In genomic region chr16:15521758-15522509, GRCh38 we compare ENCODE assay signal across 18 cellular contexts.
DNase-seq lines count a peak whose midpoint lies in the region; ATAC-seq, FAIRE-seq and TF ChIP-seq lines count a peak whose summit lies in the region.
"Had no signal": no experiment of that assay in that cellular context is flagged by ENCODE, and none has a peak within 500 bp of the region (broad histone marks: within the 10 kb centered on the region; RNA-seq: fewer than 3 reads in every experiment).

No MANE protein-coding gene starts in this region.

- intact Hi-C loops in endothelial cell of umbilical vein (cut with micrococcal nuclease) (loop anchor here (5.0 kb wide), 1 partner anchor 120 kb away; the partner anchor contains the start of gene MARF1), transverse colon (cut with DNase I; ENCODE audit: low total_unique reads) (no loop called here)

- H4K20me1 ChIP-seq in endothelial cell of umbilical vein (replicated peaks; ENCODE audit: control insufficient read depth, extremely low read depth, insufficient read depth, low read length): no peaks in the 10 kb centered on the region

- H3K36me3 Mint-ChIP-seq in T-helper 2 cell treated with Interferon-gamma antibody and Interleukin-4, amounts not matched to agents 5 μg/mL and 100 μg/mL, for 36 hours (ENCODE audit: low read depth): no peaks in the 10 kb centered on the region
- H3K36me3 Mint-ChIP-seq: naive B cell had no signal

- peak overlapping the region; percentile 60 for H3K27ac Mint-ChIP-seq in T-helper 2 cell treated with Interferon-gamma antibody and Interleukin-4, amounts not matched to agents 5 μg/mL and 100 μg/mL, for 36 hours

- no peaks in the 10 kb centered on the region for H3K9me3 Mint-ChIP-seq in T-helper 2 cell treated with Interferon-gamma antibody and Interleukin-4, amounts not matched to agents 5 μg/mL and 100 μg/mL, for 36 hours
- H3K9me3 Mint-ChIP-seq: naive B cell had no signal

- H3K4me1 Mint-ChIP-seq in T-helper 2 cell treated with Interferon-gamma antibody and Interleukin-4, amounts not matched to agents 5 μg/mL and 100 μg/mL, for 36 hours (ENCODE audit: low read depth): peaks cover 10% of the 10 kb centered on the region

- H3K36me3 ChIP-seq in endothelial cell of umbilical vein (ENCODE audit: control insufficient read depth in 2 of 2, extremely low read depth in 1 of 2, insufficient read depth in 2 of 2, low read length in 2 of 2): no peaks in the 10 kb centered on the region
- no peaks in the 10 kb centered on the region for H3K36me3 ChIP-seq in transverse colon

- H3K4me2 ChIP-seq in endothelial cell of umbilical vein (ENCODE audit: insufficient read depth, low read length): no peak overlapping the region

- H3K27ac ChIP-seq in endothelial cell of umbilical vein (ENCODE audit: insufficient read depth, low read depth, low read length) (no peak overlapping the region), transverse colon (peak overlapping the region; percentile 49 to 57 (median 53))
- H3K27ac ChIP-seq: 22Rv1 had no signal

- TF ChIP-seq POLR2A in endothelial cell of umbilical vein (IDR thresholded peaks at IDR 0.05; ENCODE audit: low read depth, low read length): no peak
- TF ChIP-seq POLR2A in transverse colon (IDR thresholded peaks at IDR 0.05): no peak

- no peak overlapping the region for H3K4me3 Mint-ChIP-seq in T-helper 2 cell treated with Interferon-gamma antibody and Interleukin-4, amounts not matched to agents 5 μg/mL and 100 μg/mL, for 36 hours

- H3K9me3 ChIP-seq in endothelial cell of umbilical vein (replicated peaks; ENCODE audit: control insufficient read depth, insufficient read depth, low read length) (no peaks in the 10 kb centered on the region), transverse colon (no peaks in the 10 kb centered on the region)

- no peaks in the 10 kb centered on the region for H3K27me3 Mint-ChIP-seq in T-helper 2 cell treated with Interferon-gamma antibody and Interleukin-4, amounts not matched to agents 5 μg/mL and 100 μg/mL, for 36 hours (ENCODE audit: low read depth)

- CTCF ChIA-PET in endothelial cell of umbilical vein (lab: Charles Lee): interaction anchor here (1.0 to 2.3 kb wide), 4 partner anchors 12 to 94 kb away, joined by 3 to 10 read pairs (median 6); no protein-coding TSS in a partner anchor

- no peaks in the 10 kb centered on the region for H3K79me2 ChIP-seq in endothelial cell of umbilical vein (ENCODE audit: control insufficient read depth, insufficient read depth, low read length)

- no peaks in the 10 kb centered on the region for H3K9me1 ChIP-seq in endothelial cell of umbilical vein (replicated peaks; ENCODE audit: control insufficient read depth, extremely low read depth, insufficient read depth, low read length)

- POLR2A ChIA-PET in endothelial cell of umbilical vein (lab: Charles Lee): interaction anchor here (0.9 kb wide), 1 partner anchor 32 kb away, joined by 3 read pairs; no protein-coding TSS in a partner anchor

- 57 to 73% methylated on average over 10 of the region's 10 CpGs for WGBS in transverse colon (ENCODE audit: low coverage in 1 of 2), 2 donors

- no peak overlapping the region for H3K4me3 ChIP-seq in endothelial cell of umbilical vein (replicated peaks in 1 of 3; ENCODE audit: insufficient read depth in 1 of 3, low read depth in 1 of 3, low read length in 3 of 3)
- no peak overlapping the region for H3K4me3 ChIP-seq in transverse colon
- H3K4me3 ChIP-seq: coronary artery had no signal

- DNase-seq in T-helper 2 cell treated with Interferon-gamma antibody and Interleukin-4, amounts not matched to agents 5 μg/mL and 100 μg/mL, for 36 hours (ENCODE audit: low spot score): no peak
- DNase-seq in T-helper 2 cell (no peak), endothelial cell of umbilical vein (ENCODE audit: low read depth, low spot score) (peak; percentile 72), lung microvascular endothelial cell (ENCODE audit: low read depth in 2 of 2) (peak; percentile 58 to 79), transverse colon (no peak), AG08395 (ENCODE audit: low spot score) (no peak)
- DNase-seq: activated effector memory CD4-positive, alpha-beta T cell treated with anti-CD3 and anti-CD28 coated beads, Interleukin-2, amount 50 U/mL, for 16 hours; DMS153; H7; naive B cell; NCI-H2171 treated with DMSO at 0.1 percent for 48 hours; stimulated activated CD8-positive, alpha-beta memory T cell treated with anti-CD3 and anti-CD28 coated beads, Interleukin-4, amount 100 ng/mL, for 48 hours had no signal

- in situ Hi-C loops in transverse colon (cut with MboI; ENCODE audit: low pct_ligation_motif_present in 1 of 4, low pct_unique_long_range_greater_than_20kb in 1 of 4, low sequenced_read_pairs in 3 of 4): loop anchor here in 1 of 4 donors (10.0 kb wide), 1 partner anchor 63 kb away; no protein-coding TSS in a partner anchor

- TF ChIP-seq EP300 in transverse colon (IDR thresholded peaks at IDR 0.05; ENCODE audit: low read depth): no peak

- peaks cover 25% of the 10 kb centered on the region for H3K4me1 ChIP-seq in endothelial cell of umbilical vein (ENCODE audit: control insufficient read depth, extremely low read depth, insufficient read depth, low read length)
- H3K4me1 ChIP-seq in transverse colon: peaks cover 0 to 37% (median 11%) of the 10 kb centered on the region in 4 donors

- TF ChIP-seq CTCF in endothelial cell of umbilical vein (IDR thresholded peaks at IDR 0.05; ENCODE audit: extremely low read depth in 1 of 2, insufficient read depth in 1 of 2, low read depth in 1 of 2, low read length in 2 of 2): no peak
- no peak for TF ChIP-seq CTCF in transverse colon (IDR thresholded peaks at IDR 0.05)

- H3K9ac ChIP-seq in endothelial cell of umbilical vein (replicated peaks; ENCODE audit: extremely low read depth, insufficient read depth, low read length): no peak overlapping the region

- FAIRE-seq in endothelial cell of umbilical vein (lab: Jason Lieb, UNC): no peak
- FAIRE-seq: GM12891 had no signal

- H3K27me3 ChIP-seq in endothelial cell of umbilical vein (ENCODE audit: control insufficient read depth in 2 of 2, insufficient read depth in 2 of 2, low read length in 2 of 2) (no peaks in the 10 kb centered on the region), transverse colon (no peaks in the 10 kb centered on the region)

- dilution Hi-C loops in endothelial cell of umbilical vein (cut with MboI; ENCODE audit: extremely low pct_ligation_motif_present, low sequenced_read_pairs): no loop called here

- H2AFZ ChIP-seq in endothelial cell of umbilical vein (ENCODE audit: low read depth, low read length): no peak overlapping the region

- ATAC-seq in HG03521 (IDR thresholded peaks at IDR 0.05; ENCODE audit: unreplicated experiment) (no peak), GM18511 (IDR thresholded peaks at IDR 0.05; ENCODE audit: unreplicated experiment) (no peak)
- ATAC-seq: activated CD4-positive, CD25-positive, alpha-beta regulatory T cell treated with anti-CD3 and anti-CD28 coated beads, Interleukin-2, amount 50 U/mL, for 24 hours had no signal

- no TSS peak for BruUV-seq in endothelial cell of umbilical vein (replicated peaks; lab: Mats Ljungman, UMichigan)

TF ChIP-seq in endothelial cell of umbilical vein, 7 proteins besides CTCF, POLR2A, EP300 and RAD21:
- TF ChIP-seq GATA2 (IDR thresholded peaks at IDR 0.05; ENCODE audit: insufficient read depth, insufficient read length, low read depth, low read length) (no peak), MAX (IDR thresholded peaks at IDR 0.05; ENCODE audit: insufficient read depth, insufficient read length) (no peak), MYC (IDR thresholded peaks at IDR 0.05; ENCODE audit: low read depth, low read length) (no peak), POLR2AphosphoS5 (IDR thresholded peaks at IDR 0.05; ENCODE audit: insufficient read depth, low read depth, low read length) (no peak), JUN (IDR thresholded peaks at IDR 0.05; ENCODE audit: borderline replicate concordance, insufficient read depth, insufficient read length, low read depth) (no peak), EZH2 (IDR thresholded peaks at IDR 0.05; ENCODE audit: borderline replicate concordance, low read depth, low read length, severe bottlenecking) (no peak), FOS (IDR thresholded peaks at IDR 0.05; ENCODE audit: borderline replicate concordance, insufficient read depth, low read length) (no peak)

Comparison
In these comparisons a context has a peak if more than half of its experiments do, and no peak if none do; other contexts are left out.
1. DNase-seq: peak in endothelial cell of umbilical vein (single experiment) and lung microvascular endothelial cell (2 of 2); none in T-helper 2 cell treated with Interferon-gamma antibody and Interleukin-4, amounts not matched to agents 5 μg/mL and 100 μg/mL, for 36 hours (single experiment), T-helper 2 cell (0 of 5), transverse colon (single experiment) and AG08395 (single experiment).